ENCODE assay signal across 8 cellular contexts in the genomic region with DNA sequence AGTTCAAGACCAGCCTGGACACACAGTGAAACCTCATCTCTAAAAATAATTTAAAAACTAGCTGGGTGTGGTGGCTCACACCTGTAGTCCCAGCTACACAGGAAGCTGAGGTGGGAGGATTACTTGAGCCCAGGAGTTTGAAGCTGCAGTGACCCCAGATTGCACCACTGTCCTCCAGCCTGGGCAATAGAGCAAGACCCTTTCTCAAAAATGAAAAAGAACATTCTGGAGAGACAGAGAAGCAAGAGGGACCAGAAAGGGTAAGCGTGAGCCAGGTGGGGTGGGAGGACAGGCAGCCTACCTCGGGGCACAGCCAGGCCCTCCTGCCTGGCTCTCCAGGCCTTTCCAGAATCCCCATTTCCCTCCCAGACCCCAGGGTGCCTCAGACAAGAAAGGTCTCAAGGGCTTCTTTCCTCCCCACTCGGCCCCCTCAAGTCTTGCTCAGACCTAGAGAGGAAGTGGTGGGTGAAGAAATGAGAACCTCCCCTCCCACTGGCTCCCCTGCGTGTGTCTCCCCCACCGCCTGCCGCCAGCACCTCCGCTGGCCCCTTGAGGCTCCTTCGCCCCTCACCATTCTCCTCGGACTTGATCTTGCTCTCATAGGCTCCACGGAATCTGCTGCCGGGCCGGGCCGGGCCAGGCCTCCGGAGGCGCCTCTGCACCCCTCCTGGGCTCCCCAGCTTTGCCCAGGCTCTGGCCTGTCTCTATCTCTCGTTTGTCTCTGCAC. TPM values are rescaled to one million over a fixed set of nuclear protein-coding genes. Genes with fewer than 3 reads are reported as not detected.
A peak's percentile ranks its signal among the peaks of the same experiment; 100 is the strongest.
DNase-seq lines count a peak whose midpoint lies in the region; ATAC-seq and TF ChIP-seq lines count a peak whose summit lies in the region.

No MANE protein-coding gene starts in this region.

- H3K4me3 ChIP-seq in right atrium auricular region: peak overlapping the region; percentile 12 to 36

- H3K4me1 ChIP-seq in right atrium auricular region: no peaks in the 10 kb centered on the region

- H3K27ac Mint-ChIP-seq in stimulated activated naive CD8-positive, alpha-beta T cell treated with anti-CD3 and anti-CD28 coated beads, Interleukin-15, Interleukin-2, amounts not matched to agents 100 ng/mL and 50 ng/mL, for 24 hours: peak overlapping the region; percentile 99

- H3K4me1 Mint-ChIP-seq in stimulated activated naive CD8-positive, alpha-beta T cell treated with anti-CD3 and anti-CD28 coated beads, Interleukin-15, Interleukin-2, amounts not matched to agents 100 ng/mL and 50 ng/mL, for 24 hours (ENCODE audit: low read depth): peaks cover 77% of the 10 kb centered on the region

- no peak overlapping the region for H3K27ac ChIP-seq in right atrium auricular region

- peak overlapping the region; percentile 97 for H3K4me3 Mint-ChIP-seq in stimulated activated naive CD8-positive, alpha-beta T cell treated with anti-CD3 and anti-CD28 coated beads, Interleukin-15, Interleukin-2, amounts not matched to agents 100 ng/mL and 50 ng/mL, for 24 hours

- H3K36me3 Mint-ChIP-seq in stimulated activated naive CD8-positive, alpha-beta T cell treated with anti-CD3 and anti-CD28 coated beads, Interleukin-15, Interleukin-2, amounts not matched to agents 100 ng/mL and 50 ng/mL, for 24 hours (ENCODE audit: low read depth): peaks cover 32% of the 10 kb centered on the region

- H3K27me3 ChIP-seq in right atrium auricular region: no peaks in the 10 kb centered on the region

- no peaks in the 10 kb centered on the region for H3K9me3 Mint-ChIP-seq in stimulated activated naive CD8-positive, alpha-beta T cell treated with anti-CD3 and anti-CD28 coated beads, Interleukin-15, Interleukin-2, amounts not matched to agents 100 ng/mL and 50 ng/mL, for 24 hours

- no peaks in the 10 kb centered on the region for H3K9me3 ChIP-seq in right atrium auricular region

- ATAC-seq in GM19025 (IDR thresholded peaks at IDR 0.05; ENCODE audit: low read depth, unreplicated experiment) (peak; percentile 32), HG03175 (IDR thresholded peaks at IDR 0.05; ENCODE audit: unreplicated experiment) (peak; percentile 46), GM19455 (IDR thresholded peaks at IDR 0.05; ENCODE audit: unreplicated experiment) (no peak)

- TF ChIP-seq CTCF in right atrium auricular region (IDR thresholded peaks at IDR 0.05): no peak

- no peaks in the 10 kb centered on the region for H3K27me3 Mint-ChIP-seq in stimulated activated naive CD8-positive, alpha-beta T cell treated with anti-CD3 and anti-CD28 coated beads, Interleukin-15, Interleukin-2, amounts not matched to agents 100 ng/mL and 50 ng/mL, for 24 hours

- H3K36me3 ChIP-seq in right atrium auricular region: no peaks in the 10 kb centered on the region

- peak; percentile 18 to 34 for DNase-seq in activated CD4-positive, alpha-beta T cell treated with anti-CD3 and anti-CD28 coated beads, Interleukin-2, amount 50 U/mL, for 24 hours (ENCODE audit: low read depth in 1 of 2, low spot score in 1 of 2)
- no peak for DNase-seq in right atrium auricular region (ENCODE audit: low spot score)
- DNase-seq in COLO829 (ENCODE audit: low spot score): no peak
- DNase-seq in NCI-H2227 treated with DMSO at 0.1 percent for 48 hours (lab: John Stamatoyannopoulos, UW): no peak

RNA-seq across cellular contexts. Expression of gene C16orf54, which starts 0.5 kb away (rescaled TPM):
- under 1 TPM; 0.52 to 0.90 TPM for total RNA-seq in right atrium auricular region

RNA-seq across cellular contexts. Expression of gene ZG16, which starts 32.8 kb away (rescaled TPM):
- total RNA-seq in right atrium auricular region: not detected

RNA-seq across cellular contexts. Expression of gene KIF22, which starts 45.3 kb away (rescaled TPM):
- 10 to 100 TPM; 10.1 to 17.1 TPM for total RNA-seq in right atrium auricular region

Comparison
In these comparisons a context has a peak if more than half of its experiments do, and no peak if none do; other contexts are left out.
1. DNase-seq: peak in activated CD4-positive, alpha-beta T cell treated with anti-CD3 and anti-CD28 coated beads, Interleukin-2, amount 50 U/mL, for 24 hours (2 of 2); none in right atrium auricular region (single experiment), COLO829 (single experiment) and NCI-H2227 treated with DMSO at 0.1 percent for 48 hours (single experiment).